ENCODE assay signal across 8 cellular contexts in the genomic region with DNA sequence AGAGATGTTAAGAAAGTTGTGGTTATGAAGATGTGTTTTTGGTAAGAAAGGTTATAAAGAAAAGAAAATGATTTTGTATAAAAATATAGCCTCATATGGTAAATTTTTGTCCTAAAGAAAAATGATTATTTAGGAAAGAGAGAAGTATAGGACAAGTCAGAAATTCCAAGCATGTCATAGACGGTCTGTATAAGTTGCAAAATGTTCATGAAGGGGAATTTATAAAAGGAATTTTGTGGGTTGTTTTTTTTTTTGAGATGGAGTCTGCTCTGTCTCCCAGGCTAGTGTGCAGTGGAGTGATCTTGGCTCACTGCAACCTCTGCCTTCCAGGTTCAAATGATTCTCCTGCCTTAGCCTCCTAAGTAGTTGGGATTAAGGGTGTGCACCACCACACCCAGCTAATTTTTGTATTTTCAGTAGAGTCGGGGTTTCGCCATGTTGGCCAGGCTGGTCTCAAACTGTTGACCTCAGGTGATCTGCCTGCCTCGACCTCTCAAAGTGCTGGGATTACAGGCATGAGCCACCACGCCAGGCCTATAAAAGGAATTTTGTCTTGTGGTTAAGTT. TPM values are rescaled to one million over a fixed set of nuclear protein-coding genes. Genes with fewer than 3 reads are reported as not detected.
"Had no signal": no experiment of that assay in that cellular context is flagged by ENCODE, and none has a peak within 500 bp of the region (broad histone marks: within the 10 kb centered on the region; RNA-seq: fewer than 3 reads in every experiment).

No MANE protein-coding gene starts in this region.

RNA-seq across cellular contexts. Expression of a gene that starts 53.3 kb away (rescaled TPM):
- total RNA-seq: activated B cell treated with CpG ODN at 0.5 μM for 24 hours; activated CD4-positive, alpha-beta T cell treated with anti-CD3 and anti-CD28 coated beads, Interleukin-2, amount 10 ng/mL, durations not matched to agents 24 days and 14 days; activated CD8-positive, alpha-beta memory T cell treated with anti-CD3 and anti-CD28 coated beads, Interleukin-2, amount 10 ng/mL, durations not matched to agents 7 days and 5 days; activated T-helper 1 cell treated with anti-CD3 and anti-CD28 coated beads, Interleukin-12 subunit alpha, Interleukin-12 subunit beta, Interleukin-2, Interleukin-4 antibody, amounts not matched to agents 30 ng/mL and 10 ng/mL and 1 ng/mL, durations not matched to agents 14 hours and 24 hours and 36 hours; body of pancreas; bronchial epithelial cell; NCI-H460; T-cell had no signal
